Comparison of ENCODE assay signal across 8 cellular contexts in the genomic region with DNA sequence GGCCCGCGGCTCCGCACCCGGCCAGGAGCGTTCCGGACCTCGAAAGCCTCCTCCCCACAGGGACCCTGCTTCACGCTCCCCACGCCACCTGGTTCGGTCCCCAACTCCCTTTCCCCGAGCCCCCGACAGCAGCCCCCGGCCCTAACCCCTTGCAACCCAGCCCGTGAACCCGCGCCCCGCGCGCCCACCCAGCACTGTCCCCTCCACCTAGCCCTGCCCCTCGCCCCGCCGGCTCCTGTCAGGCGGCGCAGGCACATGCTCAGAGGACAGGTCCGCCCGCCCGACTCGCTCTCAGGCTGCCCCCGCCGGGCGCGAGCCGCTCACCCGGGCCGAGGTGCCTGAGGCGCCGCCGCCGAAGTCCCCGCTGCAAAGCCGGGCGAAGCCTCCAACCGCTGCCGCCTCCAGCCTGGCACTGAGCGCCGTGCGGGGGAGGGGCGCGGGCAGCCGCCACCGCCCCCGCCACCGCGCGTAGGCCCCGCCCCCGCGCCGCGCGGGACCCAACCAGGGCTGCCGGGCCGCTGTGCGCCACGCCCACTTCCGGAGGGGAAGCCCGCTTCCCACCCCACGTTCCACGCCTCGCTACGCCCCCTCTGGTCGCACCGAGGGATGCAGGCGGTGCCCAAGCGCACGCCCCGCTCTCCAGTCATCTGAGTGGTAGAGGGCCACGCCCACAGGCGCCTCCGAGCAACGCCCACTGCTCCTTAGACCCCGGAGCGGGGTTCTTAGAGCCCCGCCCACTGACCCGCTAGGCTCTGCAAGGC. TPM values are rescaled to one million over a fixed set of nuclear protein-coding genes. Genes with fewer than 3 reads are reported as not detected.
DNase-seq lines count a peak whose midpoint lies in the region; ATAC-seq and TF ChIP-seq lines count a peak whose summit lies in the region.

TSS of gene CORO1C (minus strand) at position 414 of the 761 bp plus-strand sequence. CDS start 30,200 bp downstream, outside the sequence.

- no peaks in the 10 kb centered on the region for H3K36me3 ChIP-seq in right lobe of liver

- peaks cover 0 to 3% (median 2%) of the 10 kb centered on the region in 3 donors for H3K27me3 Mint-ChIP-seq in CD14-positive monocyte (ENCODE audit: low read depth in 3 of 3)

- DNase-seq in CD14-positive monocyte (ENCODE audit: low spot score) (peak; percentile 98), NCI-H748 treated with DMSO at 0.1 percent for 48 hours (lab: John Stamatoyannopoulos, UW) (peak; percentile 88), dermis microvascular lymphatic vessel endothelial cell (ENCODE audit: low read depth in 2 of 2) (peak; percentile 88 to 96), right lobe of liver (peak; percentile 99)
- peak; percentile 96 for DNase-seq in activated CD4-positive, alpha-beta T cell treated with anti-CD3 and anti-CD28 coated beads, Interleukin-2, amount 50 U/mL, for 48 hours
- peak; percentile 91 to 93 for DNase-seq in stimulated activated CD4-positive, alpha-beta T cell treated with anti-CD3 and anti-CD28 coated beads, Interleukin-4, amount 100 ng/mL, for 4 hours

- peaks cover 0 to 25% (median 9%) of the 10 kb centered on the region in 4 donors for H3K4me1 ChIP-seq in right lobe of liver

- 0% methylated on average over 1 of the region's 85 CpGs for WGBS in right lobe of liver (ENCODE audit: insufficient coverage, low coverage, low lambda C conversion rate, missing lambda C conversion rate)

- intact Hi-C loops in CD14-positive monocyte (cut with micrococcal nuclease) = loop anchor here (1.0 to 10.0 kb wide), 7 partner anchors 8 to 169 kb away; partner anchors contain the start of genes ISCU (in 1 of the 2), SART3 (in 1 of the 2) and SSH1 (in 1 of the 2)
- intact Hi-C loops in right lobe of liver (cut with DNase I) = no loop called here

- H3K9me3 ChIP-seq in right lobe of liver = no peaks in the 10 kb centered on the region

- peak within 1 kb of the TSS; percentile 98 to 100 (median 99) for H3K27ac Mint-ChIP-seq in CD14-positive monocyte

- peaks cover 73% of the 10 kb centered on the region for H3K4me1 Mint-ChIP-seq in CD14-positive monocyte

- H3K36me3 Mint-ChIP-seq in CD14-positive monocyte = peaks cover 13 to 18% of the 10 kb centered on the region in 2 donors

- no peaks in the 10 kb centered on the region for H3K27me3 ChIP-seq in right lobe of liver

- peak within 1 kb of the TSS; percentile 73 to 77 (median 77) for H3K4me3 ChIP-seq in right lobe of liver

- H3K27ac ChIP-seq in right lobe of liver = peak within 1 kb of the TSS; percentile 92 to 97 (median 95)

- TF ChIP-seq CTCF in CD14-positive monocyte (IDR thresholded peaks at IDR 0.05) = peak; percentile 97
- peak; percentile 89 to 97 (median 92) for TF ChIP-seq CTCF in right lobe of liver (IDR thresholded peaks at IDR 0.05)

- ATAC-seq in GM19351 (IDR thresholded peaks at IDR 0.05; ENCODE audit: unreplicated experiment) (peak; percentile 69), HG03521 (IDR thresholded peaks at IDR 0.05; ENCODE audit: unreplicated experiment) (peak; percentile 78), right lobe of liver (peak; percentile 82 to 90 (median 84))

- peaks cover 0 to 1% (median 0%) of the 10 kb centered on the region in 7 donors for H3K9me3 Mint-ChIP-seq in CD14-positive monocyte

- TF ChIP-seq POLR2A in right lobe of liver (IDR thresholded peaks at IDR 0.05) = peak; percentile 99

- peak within 1 kb of the TSS; percentile 97 for H3K4me3 Mint-ChIP-seq in CD14-positive monocyte

RNA-seq across cellular contexts. Expression of gene CORO1C, which starts in this region (rescaled TPM):
- polyA plus RNA-seq in CD14-positive monocyte = 100 to 1,000 TPM; 229 to 285 TPM
- total RNA-seq in dermis microvascular lymphatic vessel endothelial cell (190 and 213 TPM in 2 replicates), right lobe of liver (100 to 1,000 TPM in 1 of 6 experiments, 10 to 100 TPM in 5; 36.6 to 100 (median 57.5) TPM)

Comparison
In these comparisons a context has a peak if more than half of its experiments do, and no peak if none do; other contexts are left out.
1. Peak in every context shown above with its lines: DNase-seq, ATAC-seq, H3K4me3 ChIP-seq and H3K27ac ChIP-seq.
2. intact Hi-C loops: an anchor here in CD14-positive monocyte (1.0 to 10.0 kb wide); none called in right lobe of liver.